Comparison of ENCODE assay signal across 21 cellular contexts in the genomic region with DNA sequence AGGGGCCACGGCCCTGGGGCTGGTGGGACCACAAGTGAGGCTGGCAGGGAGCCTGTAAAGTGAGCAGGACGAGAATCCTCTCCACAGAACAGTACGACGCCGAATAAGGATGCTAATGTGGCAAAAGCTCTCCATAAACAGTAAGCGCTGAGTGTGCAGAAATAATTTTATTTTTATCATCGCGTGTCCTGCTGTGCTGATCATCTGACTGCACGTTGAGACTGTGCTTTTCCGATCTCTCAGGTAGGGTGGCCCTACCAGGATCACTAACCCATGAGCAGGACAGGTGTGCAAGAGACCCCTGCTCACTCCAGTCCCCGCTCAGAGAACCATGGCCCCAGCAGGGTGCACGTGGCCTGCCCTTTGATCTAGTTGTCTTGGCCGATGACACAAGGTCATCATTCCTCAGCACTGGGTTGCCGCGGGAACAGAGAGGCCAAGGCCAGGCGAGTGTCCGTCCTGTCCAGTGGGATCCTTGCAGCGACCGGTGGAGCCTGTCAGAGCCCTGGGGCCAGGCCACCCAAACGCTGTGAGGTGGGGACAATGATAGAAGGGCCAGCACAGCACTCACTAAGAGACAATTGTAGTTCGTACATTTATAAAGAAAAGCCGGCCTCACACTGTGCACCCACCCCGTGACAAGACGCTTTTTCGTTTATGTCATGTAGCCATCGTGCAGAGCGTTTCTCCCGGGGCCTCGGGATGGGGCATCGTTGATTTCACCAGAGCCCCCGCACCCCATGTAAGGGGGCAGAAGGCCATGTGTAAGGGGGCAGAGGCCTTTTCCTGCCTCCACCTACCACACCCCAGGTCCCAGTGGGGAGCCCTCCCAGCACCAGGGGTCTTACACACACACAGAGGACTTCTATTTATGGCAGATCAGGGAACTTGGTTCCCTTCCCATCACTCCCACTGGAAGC. TPM values are rescaled to one million over a fixed set of nuclear protein-coding genes. Genes with fewer than 3 reads are reported as not detected.
A peak's percentile ranks its signal among the peaks of the same experiment; 100 is the strongest.
DNase-seq lines count a peak whose midpoint lies in the region; ATAC-seq, FAIRE-seq and TF ChIP-seq lines count a peak whose summit lies in the region.
"Had no signal": no experiment of that assay in that cellular context is flagged by ENCODE, and none has a peak within 500 bp of the region (broad histone marks: within the 10 kb centered on the region; RNA-seq: fewer than 3 reads in every experiment).

No MANE protein-coding gene starts in this region.

- H3K18ac ChIP-seq in neuronal stem cell (ENCODE audit: low read length): peak overlapping the region; percentile 40

- TF ChIP-seq CTCF in kidney (IDR thresholded peaks at IDR 0.05; ENCODE audit: borderline replicate concordance, extremely low read depth, insufficient read depth) (no peak), tibial nerve (IDR thresholded peaks at IDR 0.05) (no peak)

- H3K27ac ChIP-seq in kidney (ENCODE audit: low read depth in 2 of 2, low read length in 2 of 2) (no peak overlapping the region), neuronal stem cell (replicated peaks; ENCODE audit: low read length) (no peak overlapping the region), tibial nerve (no peak overlapping the region)
- H3K27ac ChIP-seq: 22Rv1, body of pancreas, transverse colon had no signal

- TF ChIP-seq EP300 in tibial nerve (IDR thresholded peaks at IDR 0.05): no peak

- H3K36me3 ChIP-seq in H7 (replicated peaks; ENCODE audit: control insufficient read depth, insufficient read depth, low read length) (no peaks in the 10 kb centered on the region), kidney (ENCODE audit: control insufficient read depth in 1 of 2, insufficient read depth in 2 of 2, low read length in 2 of 2) (no peaks in the 10 kb centered on the region), neuronal stem cell (replicated peaks in 1 of 2; ENCODE audit: control insufficient read depth in 2 of 2, insufficient read depth in 2 of 2, low read length in 2 of 2) (no peaks in the 10 kb centered on the region), tibial nerve (no peaks in the 10 kb centered on the region)
- H3K36me3 ChIP-seq: transverse colon had no signal

- peak overlapping the region; percentile 39 for H2BK15ac ChIP-seq in neuronal stem cell (ENCODE audit: low read length)

- WGBS in neuronal stem cell (ENCODE audit: extremely low coverage in 2 of 2, insufficient read length in 2 of 2, insufficient replicate concordance in 1 of 2), 2 donors: no CpG with 5 or more reads among the region's 31 CpGs
- WGBS in tibial nerve, 2 donors: 71 to 75% methylated on average over 30 of the region's 31 CpGs

- peak overlapping the region; percentile 85 for H2BK12ac ChIP-seq in neuronal stem cell (ENCODE audit: low read length)

- H2BK5ac ChIP-seq in neuronal stem cell (ENCODE audit: low read length): no peak overlapping the region

- H3K4me3 ChIP-seq in H7 (ENCODE audit: insufficient read depth, low read depth, low read length) (no peak overlapping the region), kidney (ENCODE audit: low read length in 2 of 2) (no peak overlapping the region), neuronal stem cell (ENCODE audit: low read length in 2 of 2) (no peak overlapping the region), tibial nerve (no peak overlapping the region)
- H3K4me3 ChIP-seq: body of pancreas, coronary artery, transverse colon had no signal

- H3K27me3 ChIP-seq in H7 (ENCODE audit: control insufficient read depth, insufficient read depth, low read length) (peaks cover 4% of the 10 kb centered on the region), neuronal stem cell (ENCODE audit: control insufficient read depth in 3 of 3, insufficient read depth in 3 of 3, low read depth in 1 of 3, low read length in 3 of 3) (peaks cover 0 to 44% (median 21%) of the 10 kb centered on the region in 3 experiments), tibial nerve (no peaks in the 10 kb centered on the region)

- H3K14ac ChIP-seq in neuronal stem cell (ENCODE audit: low read length): no peak overlapping the region

- no peak overlapping the region for H2AFZ ChIP-seq in neuronal stem cell (ENCODE audit: low read length)

- peaks cover 3% of the 10 kb centered on the region in 2 donors for H3K9me3 ChIP-seq in kidney (ENCODE audit: control insufficient read depth in 1 of 2, low read length in 2 of 2)
- peaks cover 2 to 7% of the 10 kb centered on the region in 2 donors for H3K9me3 ChIP-seq in neuronal stem cell (replicated peaks in 1 of 2; ENCODE audit: control insufficient read depth in 2 of 2, insufficient read depth in 1 of 2, low read depth in 1 of 2, low read length in 2 of 2)
- H3K9me3 ChIP-seq in tibial nerve: peaks cover 0 to 20% (median 1%) of the 10 kb centered on the region in 4 donors
- H3K9me3 ChIP-seq: body of pancreas, transverse colon had no signal

- H4K91ac ChIP-seq in neuronal stem cell (ENCODE audit: low read depth, low read length, poor library complexity): no peak overlapping the region

- DNase-seq in NCI-H1092 treated with DMSO at 0.1 percent for 48 hours (lab: John Stamatoyannopoulos, UW) (peak; percentile 100), NCI-H1092 (lab: John Stamatoyannopoulos, UW) (no peak), H7 (peak; percentile 37), kidney (peak; percentile 60), neuronal stem cell (ENCODE audit: low spot score) (no peak), tibial nerve (ENCODE audit: low spot score in 2 of 2) (no peak)
- DNase-seq: activated B cell treated with CpG ODN at 0.5 μM for 24 hours; activated T-cell treated with anti-CD3 and anti-CD28 coated beads, Interleukin-2, amount 50 U/mL, for 4 hours; AML-193; NCI-H2081; stimulated activated CD4-positive, alpha-beta T cell treated with anti-CD3 and anti-CD28 coated beads, Interleukin-2, amount 100 ng/mL, for 24 hours; stimulated activated naive CD8-positive, alpha-beta T cell treated with anti-CD3 and anti-CD28 coated beads, Interleukin-15, Interleukin-2, amounts not matched to agents 100 U/mL and 50 U/mL, for 24 hours; transverse colon had no signal

- peak overlapping the region; percentile 51 for H2AK5ac ChIP-seq in neuronal stem cell (ENCODE audit: low read depth, low read length)

- intact Hi-C loops in kidney (cut with DNase I): no loop called here

- H3K4me1 ChIP-seq in kidney (ENCODE audit: control insufficient read depth in 1 of 2, insufficient read depth in 1 of 2, low read depth in 1 of 2, low read length in 2 of 2) (peaks cover 0 to 6% of the 10 kb centered on the region in 2 donors), neuronal stem cell (ENCODE audit: control insufficient read depth in 2 of 2, insufficient read depth in 1 of 2, low read depth in 1 of 2, low read length in 2 of 2) (peaks cover 2 to 26% of the 10 kb centered on the region in 2 donors), tibial nerve (peaks cover 0 to 19% (median 5%) of the 10 kb centered on the region in 4 donors)

- peak overlapping the region; percentile 9 for H3K4ac ChIP-seq in neuronal stem cell (ENCODE audit: low read length)

- H4K8ac ChIP-seq in neuronal stem cell (ENCODE audit: low read depth, low read length): no peak overlapping the region

- no peak overlapping the region for H2BK120ac ChIP-seq in neuronal stem cell (ENCODE audit: low read depth, low read length)

- H3K79me1 ChIP-seq in neuronal stem cell (ENCODE audit: low read depth, low read length): no peaks in the 10 kb centered on the region

- H3K23ac ChIP-seq in neuronal stem cell (ENCODE audit: low read depth, low read length, poor library complexity): peak overlapping the region; percentile 95

- no peak overlapping the region for H3K9ac ChIP-seq in kidney (ENCODE audit: low read length in 2 of 2)
- H3K9ac ChIP-seq in neuronal stem cell (ENCODE audit: low read depth, low read length, poor library complexity): no peak overlapping the region

- H3K4me2 ChIP-seq in neuronal stem cell (ENCODE audit: insufficient read depth, low read length, poor library complexity, severe bottlenecking): no peak overlapping the region

- TF ChIP-seq POLR2A in tibial nerve (IDR thresholded peaks at IDR 0.05): no peak

- no peak for FAIRE-seq in kidney (lab: Jason Lieb, UNC)
- FAIRE-seq: H1 had no signal

- ATAC-seq in HG03442 (IDR thresholded peaks at IDR 0.05; ENCODE audit: unreplicated experiment) (no peak), GM19023 (IDR thresholded peaks at IDR 0.05; ENCODE audit: unreplicated experiment) (no peak)
- ATAC-seq: activated naive CD4-positive, alpha-beta T cell treated with anti-CD3 and anti-CD28 coated beads, Interleukin-2, amount 50 U/mL, for 72 hours; activated T-cell treated with anti-CD3 and anti-CD28 coated beads, Interleukin-2, amount 50 U/mL, for 4 hours; body of pancreas; SK-N-SH treated with all-trans-retinoic acid at 6 μM for 48 hours; stimulated activated naive CD8-positive, alpha-beta T cell treated with anti-CD3 and anti-CD28 coated beads, Interleukin-15, Interleukin-2, amounts not matched to agents 100 U/mL and 50 U/mL, for 24 hours had no signal

RNA-seq across cellular contexts. Expression of a gene that starts 52.7 kb away (rescaled TPM):
- total RNA-seq in H7 (2014; rRNA removed; shearing (Covaris generic)): 5.5 and 8.0 TPM in 2 replicates
- total RNA-seq in kidney (34.9 TPM), tibial nerve (10 to 100 TPM; 18.2 to 57.6 (median 32.0) TPM)
- 6.7 TPM for polyA plus RNA-seq in kidney (ENCODE audit: insufficient read depth, low read depth, low replicate concordance)
- polyA plus RNA-seq in neuronal stem cell (2013, experiment 1 of 2): 5.9 TPM
- 6.1 TPM for polyA plus RNA-seq in neuronal stem cell (2013, experiment 2 of 2)

Comparison
In these comparisons a context has a peak if more than half of its experiments do, and no peak if none do; other contexts are left out.
1. DNase-seq: peak in NCI-H1092 treated with DMSO at 0.1 percent for 48 hours (single experiment), H7 (single experiment) and kidney (single experiment); none in NCI-H1092 (single experiment), neuronal stem cell (single experiment) and tibial nerve (0 of 2).